ENCODE assay signal across 7 cellular contexts in the genomic region with DNA sequence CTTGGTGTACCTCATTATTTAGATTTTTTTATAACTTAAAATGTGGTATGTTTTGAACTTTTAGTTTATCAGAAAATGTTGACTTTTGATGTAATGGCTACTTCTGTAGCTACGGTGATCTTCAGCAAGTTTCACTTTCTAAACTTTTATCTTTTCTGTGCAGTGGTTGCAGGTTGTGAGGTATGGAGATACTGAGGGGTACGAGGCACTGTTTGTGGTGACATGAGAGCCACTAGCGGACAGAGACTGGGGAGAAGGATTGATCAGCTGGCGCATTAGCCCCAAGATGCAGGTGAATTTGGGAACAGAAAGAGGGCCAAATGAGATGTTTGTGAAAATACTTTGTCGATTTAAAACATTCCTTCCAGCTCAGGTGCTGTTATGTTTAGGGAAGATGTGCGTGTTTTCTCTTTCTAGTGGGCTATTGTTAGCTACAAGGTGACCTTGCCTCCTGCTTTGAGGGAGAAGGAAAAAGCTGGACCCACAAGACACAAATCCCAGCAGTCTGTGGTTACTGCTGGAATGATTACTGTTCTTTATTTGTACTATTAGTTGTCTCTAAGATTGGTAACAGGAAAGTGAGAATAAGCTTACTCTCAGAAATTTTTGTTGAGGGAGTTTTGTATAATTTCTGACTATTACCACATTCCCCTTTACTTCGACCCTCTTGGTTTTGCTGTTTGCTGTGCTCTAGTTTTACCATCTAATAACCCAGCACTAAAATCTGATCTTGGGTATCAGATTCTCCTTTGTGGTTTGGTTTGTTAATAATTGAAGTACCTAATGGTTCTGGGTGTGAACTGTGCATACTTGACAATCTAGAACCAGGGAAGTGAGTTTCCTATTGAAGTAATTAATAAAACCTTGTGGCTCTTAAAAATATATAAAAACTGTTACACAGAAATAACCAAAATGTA.
DNase-seq lines count a peak whose midpoint lies in the region; ATAC-seq, FAIRE-seq and TF ChIP-seq lines count a peak whose summit lies in the region.

No MANE protein-coding gene starts in this region.

- H3K4me3 Mint-ChIP-seq in activated T-helper 17 cell treated with anti-CD3 and anti-CD28 coated beads, Interleukin-2, amount 50 U/mL, for 72 hours: peak overlapping the region; percentile 75

- H4K20me1 ChIP-seq in PC-9 (ENCODE audit: insufficient read depth): 0 out of 2 replicates have a peak, but pooled peaks cover 15% of the 10 kb centered on the region

- H3K27ac ChIP-seq in prostate gland (peak overlapping the region; percentile 16 to 67), PC-9 (no peak overlapping the region)

- DNase-seq in GM19239 (ENCODE audit: insufficient read length, low spot score): no peak
- DNase-seq in prostate gland (ENCODE audit: low spot score): no peak
- no peak for DNase-seq in PC-9
- DNase-seq in SIG-M5 treated with dmso at 0.1 percent for 504 hours (lab: John Stamatoyannopoulos, UW; ENCODE audit: unreplicated experiment): no peak
- no peak for DNase-seq in CD1c-positive myeloid dendritic cell (ENCODE audit: extremely low spot score)

- TF ChIP-seq CTCF in prostate gland (IDR thresholded peaks at IDR 0.05) (no peak), PC-9 (conservative IDR thresholded peaks at IDR 0.05) (no peak)

- peaks cover 77% of the 10 kb centered on the region for H3K79me2 ChIP-seq in PC-9 (ENCODE audit: low read depth)

- H3K9me3 ChIP-seq in prostate gland (no peaks in the 10 kb centered on the region), PC-9 (ENCODE audit: insufficient read depth, low read depth) (no peaks in the 10 kb centered on the region)

- no peaks in the 10 kb centered on the region for H3K9me2 ChIP-seq in PC-9 (ENCODE audit: insufficient read depth)

- H3K4me1 Mint-ChIP-seq in activated T-helper 17 cell treated with anti-CD3 and anti-CD28 coated beads, Interleukin-2, amount 50 U/mL, for 72 hours: peaks cover 56% of the 10 kb centered on the region

- ATAC-seq in HG02938 (IDR thresholded peaks at IDR 0.05; ENCODE audit: unreplicated experiment): peak; percentile 66
- peak; percentile 23 for ATAC-seq in activated T-helper 17 cell treated with anti-CD3 and anti-CD28 coated beads, Interleukin-2, amount 50 U/mL, for 72 hours (replicated peaks)

- intact Hi-C loops in prostate gland (cut with DNase I) (no loop called here), PC-9 (cut with micrococcal nuclease; ENCODE audit: unreplicated experiment) (no loop called here)

- H3K4me3 ChIP-seq in prostate gland: peak overlapping the region in 1 of 2 donors; percentile 3
- H3K4me3 ChIP-seq in PC-9: no peak overlapping the region

- no peaks in the 10 kb centered on the region for H3K36me3 ChIP-seq in prostate gland
- no peaks in the 10 kb centered on the region for H3K36me3 ChIP-seq in PC-9 (ENCODE audit: low read depth)

- WGBS in prostate gland: 54% methylated on average over 7 of the region's 7 CpGs

- H2AFZ ChIP-seq in PC-9: no peak overlapping the region

- no peaks in the 10 kb centered on the region for H3K9me3 Mint-ChIP-seq in activated T-helper 17 cell treated with anti-CD3 and anti-CD28 coated beads, Interleukin-2, amount 50 U/mL, for 72 hours

- POLR2A ChIA-PET in PC-9 (lab: Charles Lee; ENCODE audit: unreplicated experiment): interaction anchor here (0.5 to 0.6 kb wide), 2 partner anchors 420 to 714 kb away, joined by 3 to 4 read pairs; no protein-coding TSS in a partner anchor

- peak overlapping the region; percentile 82 for H3K27ac Mint-ChIP-seq in activated T-helper 17 cell treated with anti-CD3 and anti-CD28 coated beads, Interleukin-2, amount 50 U/mL, for 72 hours

- no peaks in the 10 kb centered on the region for H3K27me3 ChIP-seq in prostate gland (replicated peaks; ENCODE audit: insufficient read depth)
- H3K27me3 ChIP-seq in PC-9 (ENCODE audit: insufficient read depth, low read depth): no peaks in the 10 kb centered on the region

- BruUV-seq in PC-9 (replicated peaks; lab: Mats Ljungman, UMichigan): no TSS peak

- H3K36me3 Mint-ChIP-seq in activated T-helper 17 cell treated with anti-CD3 and anti-CD28 coated beads, Interleukin-2, amount 50 U/mL, for 72 hours (ENCODE audit: low read depth): no peaks in the 10 kb centered on the region

- H3K27me3 Mint-ChIP-seq in activated T-helper 17 cell treated with anti-CD3 and anti-CD28 coated beads, Interleukin-2, amount 50 U/mL, for 72 hours: no peaks in the 10 kb centered on the region

- CTCF ChIA-PET in PC-9 (lab: Charles Lee): no interaction called here

- H3K4me2 ChIP-seq in PC-9: no peak overlapping the region

- FAIRE-seq in GM19239 (lab: Jason Lieb, UNC): peak; percentile 84

- TF ChIP-seq POLR2A in prostate gland (IDR thresholded peaks at IDR 0.05): no peak

- H3K4me1 ChIP-seq in prostate gland (replicated peaks): peaks cover 16% of the 10 kb centered on the region
- H3K4me1 ChIP-seq in PC-9 (replicated peaks; ENCODE audit: insufficient read depth): peaks cover 36% of the 10 kb centered on the region

- H3F3A ChIP-seq in PC-9 (ENCODE audit: insufficient read depth, low read depth): peaks cover 25% of the 10 kb centered on the region; the same call in 1 of the 2 replicates
